11 cellular contexts compared by ENCODE assay signal in genomic region chr16:675884-676564, GRCh38. TPM values are rescaled to one million over a fixed set of nuclear protein-coding genes. Genes with fewer than 3 reads are reported as not detected.
A peak's percentile ranks its signal among the peaks of the same experiment; 100 is the strongest.
DNase-seq lines count a peak whose midpoint lies in the region; ATAC-seq and TF ChIP-seq lines count a peak whose summit lies in the region.
"Had no signal": no experiment of that assay in that cellular context is flagged by ENCODE, and none has a peak within 500 bp of the region (broad histone marks: within the 10 kb centered on the region; RNA-seq: fewer than 3 reads in every experiment).

No MANE protein-coding gene starts in this region.

- no peak for DNase-seq in AG10803 (ENCODE audit: low read depth)
- no peak for DNase-seq in RWPE1 (ENCODE audit: low spot score)
- no peak for DNase-seq in esophagus squamous epithelium (lab: John Stamatoyannopoulos, UW)
- no peak for DNase-seq in neuronal stem cell (ENCODE audit: low spot score)
- no peak for DNase-seq in osteocyte (ENCODE audit: extremely low spot score, unreplicated experiment)
- DNase-seq in T-cell: no peak
- no peak for DNase-seq in mesenteric fat pad (ENCODE audit: low spot score)
- DNase-seq: KBM-7, T-helper 9 cell, testis had no signal

- peaks cover 21 to 36% (median 24%) of the 10 kb centered on the region in 3 donors for H3K36me3 ChIP-seq in esophagus squamous epithelium
- peaks cover 20 to 36% of the 10 kb centered on the region in 2 donors for H3K36me3 ChIP-seq in neuronal stem cell (replicated peaks in 1 of 2; ENCODE audit: control insufficient read depth in 2 of 2, insufficient read depth in 2 of 2, low read length in 2 of 2)

- peaks cover 13% of the 10 kb centered on the region for H3K79me1 ChIP-seq in neuronal stem cell (ENCODE audit: low read depth, low read length)

- 30 to 47% methylated on average over 2 to 3 of the region's 25 CpGs for WGBS in esophagus squamous epithelium, 2 donors
- no CpG with 5 or more reads among the region's 25 CpGs for WGBS in neuronal stem cell (ENCODE audit: extremely low coverage in 2 of 2, insufficient read length in 2 of 2, insufficient replicate concordance in 1 of 2), 2 donors

- H4K8ac ChIP-seq in neuronal stem cell (ENCODE audit: low read depth, low read length): no peak overlapping the region

- H3K4me1 ChIP-seq in esophagus squamous epithelium (peaks cover 34 to 71% (median 42%) of the 10 kb centered on the region in 3 donors), neuronal stem cell (ENCODE audit: control insufficient read depth in 2 of 2, insufficient read depth in 1 of 2, low read depth in 1 of 2, low read length in 2 of 2) (peaks cover 0 to 13% of the 10 kb centered on the region in 2 donors)

- H3K4me3 ChIP-seq in AG10803 (ENCODE audit: low read length) (peak overlapping the region; percentile 49), esophagus squamous epithelium (peak overlapping the region in 3 of 4 donors; percentile 19 to 63 (median 40)), neuronal stem cell (ENCODE audit: low read length in 2 of 2) (peak overlapping the region in 1 of 2 donors; percentile 69)

- H3K4ac ChIP-seq in neuronal stem cell (ENCODE audit: low read length): no peak overlapping the region

- H4K91ac ChIP-seq in neuronal stem cell (ENCODE audit: low read depth, low read length, poor library complexity): no peak overlapping the region

- no peak overlapping the region for H2AFZ ChIP-seq in neuronal stem cell (ENCODE audit: low read length)

- H3K27me3 ChIP-seq in esophagus squamous epithelium (peaks cover 0 to 33% (median 0%) of the 10 kb centered on the region in 4 donors), neuronal stem cell (ENCODE audit: control insufficient read depth in 3 of 3, insufficient read depth in 3 of 3, low read depth in 1 of 3, low read length in 3 of 3) (peaks cover 0 to 14% (median 0%) of the 10 kb centered on the region in 3 experiments)
- H3K27me3 ChIP-seq: testis had no signal

- no peaks in the 10 kb centered on the region for H3K9me3 ChIP-seq in esophagus squamous epithelium
- H3K9me3 ChIP-seq in neuronal stem cell (replicated peaks in 1 of 2; ENCODE audit: control insufficient read depth in 2 of 2, insufficient read depth in 1 of 2, low read depth in 1 of 2, low read length in 2 of 2): no peaks in the 10 kb centered on the region
- H3K9me3 ChIP-seq: testis had no signal

- H3K27ac ChIP-seq in RWPE1: peak overlapping the region; percentile 94
- peak overlapping the region in 3 of 4 donors; percentile 20 to 42 (median 34) for H3K27ac ChIP-seq in esophagus squamous epithelium
- H3K27ac ChIP-seq in neuronal stem cell (replicated peaks; ENCODE audit: low read length): no peak overlapping the region

- H3K9me3 Mint-ChIP-seq in osteocyte (ENCODE audit: unreplicated experiment) (no peaks in the 10 kb centered on the region), T-cell (no peaks in the 10 kb centered on the region)

- no peak for ATAC-seq in GM18858 (IDR thresholded peaks at IDR 0.05; ENCODE audit: unreplicated experiment)
- no peak for ATAC-seq in T-cell (replicated peaks in 1 of 4)

- H3K36me3 Mint-ChIP-seq in osteocyte (ENCODE audit: unreplicated experiment) (peaks cover 3% of the 10 kb centered on the region), T-cell (peaks cover 6% of the 10 kb centered on the region)

- H3K27ac Mint-ChIP-seq in osteocyte (ENCODE audit: unreplicated experiment) (no peak overlapping the region), T-cell (no peak overlapping the region)

- peak overlapping the region; percentile 71 for H3K4me2 ChIP-seq in neuronal stem cell (ENCODE audit: insufficient read depth, low read length, poor library complexity, severe bottlenecking)

- no peak overlapping the region for H2BK5ac ChIP-seq in neuronal stem cell (ENCODE audit: low read length)

- H3K4me1 Mint-ChIP-seq in osteocyte (ENCODE audit: unreplicated experiment) (peaks cover 12% of the 10 kb centered on the region), T-cell (peaks cover 7 to 22% (median 21%) of the 10 kb centered on the region in 3 donors)

- no peak overlapping the region for H2BK120ac ChIP-seq in neuronal stem cell (ENCODE audit: low read depth, low read length)

- no peaks in the 10 kb centered on the region for H3K27me3 Mint-ChIP-seq in osteocyte (ENCODE audit: unreplicated experiment)
- peaks cover 0 to 6% of the 10 kb centered on the region in 2 donors for H3K27me3 Mint-ChIP-seq in T-cell

- peak overlapping the region; percentile 89 for H3K18ac ChIP-seq in neuronal stem cell (ENCODE audit: low read length)

- CTCF ChIA-PET in RWPE1 (lab: Yijun Ruan, JAX) (interaction anchor here (0.7 to 1.3 kb wide), 4 partner anchors 8 to 1132 kb away, joined by 3 to 7 read pairs (median 5); partner anchors contain the start of gene RHOT2), T-cell (lab: Charles Lee) (no interaction called here)

- peak overlapping the region; percentile 3 for H2BK15ac ChIP-seq in neuronal stem cell (ENCODE audit: low read length)

- intact Hi-C loops in esophagus squamous epithelium (cut with DNase I): no loop called here

- no peak for TF ChIP-seq POLR2A in esophagus squamous epithelium (IDR thresholded peaks at IDR 0.05)

- peak overlapping the region; percentile 82 for H2AK5ac ChIP-seq in neuronal stem cell (ENCODE audit: low read depth, low read length)

- no peak for TF ChIP-seq CTCF in AG10803 (conservative IDR thresholded peaks at IDR 0.05; ENCODE audit: low read length)
- TF ChIP-seq CTCF in RWPE1 (conservative IDR thresholded peaks at IDR 0.05; ENCODE audit: low read depth): no peak
- TF ChIP-seq CTCF in esophagus squamous epithelium (IDR thresholded peaks at IDR 0.05): no peak
- TF ChIP-seq CTCF in osteocyte (IDR thresholded peaks at IDR 0.05): no peak

- POLR2A ChIA-PET in RWPE1 (lab: Yijun Ruan, JAX; ENCODE audit: low non-redundant PET) (interaction anchor here (0.6 kb wide), 1 partner anchor 23 kb away, joined by 3 read pairs; no protein-coding TSS in a partner anchor), T-cell (lab: Charles Lee) (interaction anchor here (0.6 kb wide), 2 partner anchors 19 to 1544 kb away, joined by 6 to 8 read pairs; no protein-coding TSS in a partner anchor)

- peak overlapping the region; percentile 53 for H3K9ac ChIP-seq in neuronal stem cell (ENCODE audit: low read depth, low read length, poor library complexity)

- H3K23ac ChIP-seq in neuronal stem cell (ENCODE audit: low read depth, low read length, poor library complexity): peak overlapping the region; percentile 97

- H3K14ac ChIP-seq in neuronal stem cell (ENCODE audit: low read length): peak overlapping the region; percentile 39

- H3K4me3 Mint-ChIP-seq in osteocyte (ENCODE audit: unreplicated experiment) (no peak overlapping the region), T-cell (no peak overlapping the region)

- no peak overlapping the region for H2BK12ac ChIP-seq in neuronal stem cell (ENCODE audit: low read length)

RNA-seq across cellular contexts. Expression of gene RHBDL1, which starts 0.6 kb away (rescaled TPM):
- total RNA-seq in esophagus squamous epithelium (1 to 10 TPM in 1 of 4 donors, under 1 TPM in 2, not detected in 1; 0.38 to 1.1 (median 0.57) TPM), osteocyte (3.6 and 5.4 TPM in 2 replicates), T-cell (1 to 10 TPM; 2.0 to 3.6 (median 2.5) TPM), mesenteric fat pad (0.84 TPM)
- 2.2 TPM for polyA plus RNA-seq in neuronal stem cell (2013, experiment 1 of 2)
- 1.8 TPM for polyA plus RNA-seq in neuronal stem cell (2013, experiment 2 of 2)

RNA-seq across cellular contexts. Expression of gene STUB1, which starts 4.2 kb away (rescaled TPM):
- total RNA-seq in esophagus squamous epithelium: 100 to 1,000 TPM; 102 to 148 (median 120) TPM
- polyA plus RNA-seq in neuronal stem cell (2013, experiment 1 of 2): 68.3 TPM
- 66.0 TPM for polyA plus RNA-seq in neuronal stem cell (2013, experiment 2 of 2)
- total RNA-seq in osteocyte: 109 and 116 TPM in 2 replicates
- total RNA-seq in T-cell: 100 to 1,000 TPM in 3 of 5 donors, 10 to 100 TPM in 2; 67.3 to 119 (median 114) TPM
- 109 TPM for total RNA-seq in mesenteric fat pad

RNA-seq across cellular contexts. Expression of gene RHOT2, which starts 8.1 kb away (rescaled TPM):
- total RNA-seq in esophagus squamous epithelium (10 to 100 TPM; 28.4 to 70.2 (median 48.9) TPM), osteocyte (125 and 126 TPM in 2 replicates), T-cell (100 to 1,000 TPM; 181 to 320 (median 286) TPM), mesenteric fat pad (73.9 TPM)
- 68.0 TPM for polyA plus RNA-seq in neuronal stem cell (2013, experiment 1 of 2)
- polyA plus RNA-seq in neuronal stem cell (2013, experiment 2 of 2): 63.4 TPM

RNA-seq across cellular contexts. Expression of gene JMJD8, which starts 8.1 kb away (rescaled TPM):
- total RNA-seq in esophagus squamous epithelium (10 to 100 TPM; 53.7 to 70.7 (median 62.5) TPM), osteocyte (57.6 and 62.1 TPM in 2 replicates), T-cell (10 to 100 TPM; 27.3 to 54.4 (median 49.1) TPM), mesenteric fat pad (55.3 TPM)
- polyA plus RNA-seq in neuronal stem cell (2013, experiment 1 of 2): 34.8 TPM
- polyA plus RNA-seq in neuronal stem cell (2013, experiment 2 of 2): 33.9 TPM

RNA-seq across cellular contexts. Expression of gene WDR24, which starts 14.2 kb away (rescaled TPM):
- total RNA-seq in esophagus squamous epithelium: 10 to 100 TPM in 1 of 4 donors, 1 to 10 TPM in 3; 6.9 to 11.8 (median 7.8) TPM
- 8.4 TPM for polyA plus RNA-seq in neuronal stem cell (2013, experiment 1 of 2)
- polyA plus RNA-seq in neuronal stem cell (2013, experiment 2 of 2): 8.3 TPM
- 19.4 and 19.9 TPM in 2 replicates for total RNA-seq in osteocyte
- 10 to 100 TPM; 10.7 to 22.4 (median 18.4) TPM for total RNA-seq in T-cell
- 8.1 TPM for total RNA-seq in mesenteric fat pad
